Comparison of ENCODE assay signal across 1 cellular context in the genomic region with DNA sequence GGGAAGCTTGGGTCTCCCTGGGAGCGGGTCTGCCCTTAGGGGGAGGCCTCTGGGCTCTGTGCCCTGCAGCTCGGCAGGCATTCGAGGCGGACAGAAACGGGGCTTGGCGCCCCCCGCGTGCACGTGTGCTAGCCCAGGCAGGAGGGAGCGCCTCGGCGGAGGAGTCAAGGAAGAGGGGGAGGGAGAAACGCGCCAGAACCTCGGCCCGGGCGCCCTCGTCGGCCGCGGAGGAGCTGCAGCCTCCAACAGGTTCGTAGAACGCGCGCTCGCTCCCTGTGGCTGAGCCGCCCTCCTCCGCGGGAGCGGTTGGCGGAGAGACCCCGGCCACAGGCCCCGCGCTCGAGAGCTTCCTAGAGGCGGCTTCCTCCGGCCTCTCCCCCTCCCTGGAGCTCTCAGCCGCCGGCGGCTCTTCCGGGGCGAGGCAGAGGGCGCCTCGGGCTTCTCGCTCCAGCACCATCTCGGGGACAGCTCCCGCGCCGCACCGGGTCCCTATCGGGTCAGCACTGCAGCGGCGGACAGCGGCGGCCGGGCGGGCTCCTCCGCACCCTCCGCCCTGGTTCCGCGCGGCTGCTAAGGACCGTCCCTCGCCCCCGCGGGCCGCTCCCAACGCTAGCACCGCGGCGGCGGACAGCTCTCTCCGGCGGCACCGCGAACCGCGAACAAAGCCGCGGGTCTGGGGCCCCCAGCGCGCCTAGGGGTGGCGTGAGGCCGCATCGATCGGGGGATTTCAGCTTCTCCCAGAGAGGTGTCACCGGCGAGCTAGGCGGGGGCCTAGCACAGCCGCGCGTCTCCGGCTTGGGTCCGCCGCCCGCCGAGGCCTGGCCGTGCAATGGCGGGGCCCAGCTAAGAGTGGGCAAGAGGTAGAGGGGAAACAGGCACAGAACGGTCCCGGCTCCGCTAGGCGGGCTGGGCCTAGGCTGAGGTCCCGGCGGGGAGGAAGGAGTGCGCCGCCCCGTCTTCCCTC.
TF ChIP-seq lines count a peak whose summit lies in the region.

No MANE protein-coding gene starts in this region.

TF ChIP-seq in WTC11, 78 proteins besides CTCF, POLR2A, EP300 and RAD21 (continued from another document):
- TF ChIP-seq ZNF425 (CRISPR knock-in tag; conservative IDR thresholded peaks at IDR 0.05), result no peak
- TF ChIP-seq SOX15 (CRISPR knock-in tag; IDR thresholded peaks at IDR 0.05), result no peak
- peak; percentile 99 for TF ChIP-seq ATF1 (CRISPR knock-in tag; IDR thresholded peaks at IDR 0.05)
- TF ChIP-seq NFATC4 (CRISPR knock-in tag; IDR thresholded peaks at IDR 0.05), result no peak
- TF ChIP-seq, protein P1, sequence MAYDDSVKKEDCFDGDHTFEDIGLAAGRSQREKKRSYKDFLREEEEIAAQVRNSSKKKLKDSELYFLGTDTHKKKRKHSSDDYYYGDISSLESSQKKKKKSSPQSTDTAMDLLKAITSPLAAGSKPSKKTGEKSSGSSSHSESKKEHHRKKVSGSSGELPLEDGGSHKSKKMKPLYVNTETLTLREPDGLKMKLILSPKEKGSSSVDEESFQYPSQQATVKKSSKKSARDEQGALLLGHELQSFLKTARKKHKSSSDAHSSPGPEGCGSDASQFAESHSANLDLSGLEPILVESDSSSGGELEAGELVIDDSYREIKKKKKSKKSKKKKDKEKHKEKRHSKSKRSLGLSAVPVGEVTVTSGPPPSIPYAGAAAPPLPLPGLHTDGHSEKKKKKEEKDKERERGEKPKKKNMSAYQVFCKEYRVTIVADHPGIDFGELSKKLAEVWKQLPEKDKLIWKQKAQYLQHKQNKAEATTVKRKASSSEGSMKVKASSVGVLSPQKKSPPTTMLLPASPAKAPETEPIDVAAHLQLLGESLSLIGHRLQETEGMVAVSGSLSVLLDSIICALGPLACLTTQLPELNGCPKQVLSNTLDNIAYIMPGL (CRISPR knock-in tag; IDR thresholded peaks at IDR 0.05), result peak; percentile 99
- TF ChIP-seq GABPB1 (CRISPR knock-in tag; IDR thresholded peaks at IDR 0.05), result peak; percentile 97
- peak; percentile 89 for TF ChIP-seq ZNF263 (CRISPR knock-in tag; IDR thresholded peaks at IDR 0.05; ENCODE audit: low read depth)
- TF ChIP-seq MYBL2 (CRISPR knock-in tag; IDR thresholded peaks at IDR 0.05), result peak; percentile 99
- TF ChIP-seq TCF7 (CRISPR knock-in tag; IDR thresholded peaks at IDR 0.05; ENCODE audit: low read depth), result peak; percentile 100
- peak; percentile 100 for TF ChIP-seq ZNF232 (CRISPR knock-in tag; IDR thresholded peaks at IDR 0.05)
- TF ChIP-seq, protein P2, sequence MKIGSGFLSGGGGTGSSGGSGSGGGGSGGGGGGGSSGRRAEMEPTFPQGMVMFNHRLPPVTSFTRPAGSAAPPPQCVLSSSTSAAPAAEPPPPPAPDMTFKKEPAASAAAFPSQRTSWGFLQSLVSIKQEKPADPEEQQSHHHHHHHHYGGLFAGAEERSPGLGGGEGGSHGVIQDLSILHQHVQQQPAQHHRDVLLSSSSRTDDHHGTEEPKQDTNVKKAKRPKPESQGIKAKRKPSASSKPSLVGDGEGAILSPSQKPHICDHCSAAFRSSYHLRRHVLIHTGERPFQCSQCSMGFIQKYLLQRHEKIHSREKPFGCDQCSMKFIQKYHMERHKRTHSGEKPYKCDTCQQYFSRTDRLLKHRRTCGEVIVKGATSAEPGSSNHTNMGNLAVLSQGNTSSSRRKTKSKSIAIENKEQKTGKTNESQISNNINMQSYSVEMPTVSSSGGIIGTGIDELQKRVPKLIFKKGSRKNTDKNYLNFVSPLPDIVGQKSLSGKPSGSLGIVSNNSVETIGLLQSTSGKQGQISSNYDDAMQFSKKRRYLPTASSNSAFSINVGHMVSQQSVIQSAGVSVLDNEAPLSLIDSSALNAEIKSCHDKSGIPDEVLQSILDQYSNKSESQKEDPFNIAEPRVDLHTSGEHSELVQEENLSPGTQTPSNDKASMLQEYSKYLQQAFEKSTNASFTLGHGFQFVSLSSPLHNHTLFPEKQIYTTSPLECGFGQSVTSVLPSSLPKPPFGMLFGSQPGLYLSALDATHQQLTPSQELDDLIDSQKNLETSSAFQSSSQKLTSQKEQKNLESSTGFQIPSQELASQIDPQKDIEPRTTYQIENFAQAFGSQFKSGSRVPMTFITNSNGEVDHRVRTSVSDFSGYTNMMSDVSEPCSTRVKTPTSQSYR (CRISPR knock-in tag; IDR thresholded peaks at IDR 0.05), result peak; percentile 99
- no peak for TF ChIP-seq GTF2I (CRISPR knock-in tag; conservative IDR thresholded peaks at IDR 0.05)
- peak; percentile 99 for TF ChIP-seq ETV6 (CRISPR knock-in tag; IDR thresholded peaks at IDR 0.05)
- peak; percentile 99 for TF ChIP-seq SMAD3 (CRISPR knock-in tag; IDR thresholded peaks at IDR 0.05; ENCODE audit: borderline replicate concordance)
- no peak for TF ChIP-seq GRHL2 (CRISPR knock-in tag; IDR thresholded peaks at IDR 0.05; ENCODE audit: insufficient replicate concordance, severe bottlenecking)
- TF ChIP-seq RELA (CRISPR knock-in tag; IDR thresholded peaks at IDR 0.05; ENCODE audit: borderline replicate concordance), result peak; percentile 100
- TF ChIP-seq ZNF121 (CRISPR knock-in tag; IDR thresholded peaks at IDR 0.05), result peak; percentile 91
- TF ChIP-seq ZNF671 (CRISPR knock-in tag; IDR thresholded peaks at IDR 0.05), result peak; percentile 90; the same call in 1 of the 2 replicates
- TF ChIP-seq, protein P3, sequence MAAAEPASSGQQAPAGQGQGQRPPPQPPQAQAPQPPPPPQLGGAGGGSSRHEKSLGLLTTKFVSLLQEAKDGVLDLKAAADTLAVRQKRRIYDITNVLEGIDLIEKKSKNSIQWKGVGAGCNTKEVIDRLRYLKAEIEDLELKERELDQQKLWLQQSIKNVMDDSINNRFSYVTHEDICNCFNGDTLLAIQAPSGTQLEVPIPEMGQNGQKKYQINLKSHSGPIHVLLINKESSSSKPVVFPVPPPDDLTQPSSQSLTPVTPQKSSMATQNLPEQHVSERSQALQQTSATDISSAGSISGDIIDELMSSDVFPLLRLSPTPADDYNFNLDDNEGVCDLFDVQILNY (CRISPR knock-in tag; IDR thresholded peaks at IDR 0.05), result peak; percentile 99
- TF ChIP-seq ZBTB21 (CRISPR knock-in tag; IDR thresholded peaks at IDR 0.05; ENCODE audit: borderline replicate concordance), result peak; percentile 98
